23 cellular contexts compared by ENCODE assay signal in the genomic region with DNA sequence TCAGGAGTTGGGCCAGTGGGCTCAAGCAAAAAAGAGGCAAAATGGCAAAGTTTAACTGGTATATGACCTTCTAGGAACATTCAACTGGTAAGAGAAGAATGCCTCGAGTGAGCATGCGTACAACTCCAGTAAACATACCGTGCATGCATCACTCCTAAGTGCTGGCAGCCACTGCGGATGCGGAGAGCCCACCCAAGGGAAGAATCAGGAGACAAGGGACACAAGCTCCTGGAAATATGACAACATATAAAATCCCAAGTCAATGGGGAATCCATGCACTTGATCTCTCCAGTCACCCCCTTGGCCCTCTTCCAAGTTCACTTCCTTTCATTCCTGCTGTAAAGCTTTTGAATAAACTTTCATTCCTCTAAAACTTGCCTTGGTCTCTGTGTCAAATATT.
DNase-seq lines count a peak whose midpoint lies in the region; ATAC-seq, FAIRE-seq and TF ChIP-seq lines count a peak whose summit lies in the region.
"Had no signal": no experiment of that assay in that cellular context is flagged by ENCODE, and none has a peak within 500 bp of the region (broad histone marks: within the 10 kb centered on the region; RNA-seq: fewer than 3 reads in every experiment).

No MANE protein-coding gene starts in this region.

- H3K9me3 Mint-ChIP-seq in stimulated activated naive B cell treated with anti-CD40 and anti-IgM and Interleukin-4, amounts not matched to agents 10 μg/mL and 1 μg/mL and 100 μg/mL, for 72 hours: peaks cover 3 to 11% of the 10 kb centered on the region in 2 donors

- H3K4me1 ChIP-seq in KMS-11 (ENCODE audit: low read depth, poor library complexity, severe bottlenecking) (peaks cover 83% of the 10 kb centered on the region), vagina (no peaks in the 10 kb centered on the region)
- H3K4me1 ChIP-seq: lower lobe of right lung, right lobe of liver had no signal

- TF ChIP-seq CTCF in KMS-11 (conservative IDR thresholded peaks at IDR 0.05; ENCODE audit: low read depth, low read length) (no peak), vagina (IDR thresholded peaks at IDR 0.05) (no peak)

- ATAC-seq in stimulated activated naive B cell treated with anti-CD40 and anti-IgM and Interleukin-4, amounts not matched to agents 10 μg/mL and 1 μg/mL and 100 μg/mL, for 72 hours (replicated peaks): no peak
- no peak for ATAC-seq in GM19452 (IDR thresholded peaks at IDR 0.05; ENCODE audit: unreplicated experiment)
- ATAC-seq: lower lobe of right lung had no signal

- peak overlapping the region; percentile 59; the same call in 1 of the 2 replicates for H3K4me2 ChIP-seq in KMS-11

- H3K27me3 ChIP-seq in KMS-11 (ENCODE audit: insufficient read depth, low read depth) (no peaks in the 10 kb centered on the region), vagina (no peaks in the 10 kb centered on the region)
- H3K27me3 ChIP-seq: right lobe of liver, thyroid gland had no signal

- no peak overlapping the region for H3K9ac ChIP-seq in KMS-11

- no peaks in the 10 kb centered on the region for H3K9me3 ChIP-seq in vagina
- H3K9me3 ChIP-seq: thyroid gland had no signal

- peaks cover 28 to 45% of the 10 kb centered on the region in 2 donors for H3K36me3 Mint-ChIP-seq in stimulated activated naive B cell treated with anti-CD40 and anti-IgM and Interleukin-4, amounts not matched to agents 10 μg/mL and 1 μg/mL and 100 μg/mL, for 72 hours

- peak overlapping the region in 1 of 2 donors; percentile 2 for H3K4me3 Mint-ChIP-seq in stimulated activated naive B cell treated with anti-CD40 and anti-IgM and Interleukin-4, amounts not matched to agents 10 μg/mL and 1 μg/mL and 100 μg/mL, for 72 hours
- H3K4me3 Mint-ChIP-seq: natural killer cell, WTC11 had no signal

- no peaks in the 10 kb centered on the region for H3K79me2 ChIP-seq in KMS-11 (ENCODE audit: insufficient read depth, low read depth)

- H3K27ac ChIP-seq in KMS-11 (peak overlapping the region; percentile 79), vagina (no peak overlapping the region)
- H3K27ac ChIP-seq: coronary artery, lower lobe of right lung, right lobe of liver, thyroid gland had no signal

- intact Hi-C loops in vagina (cut with DNase I): no loop called here

- H4K20me1 ChIP-seq in KMS-11 (ENCODE audit: insufficient read depth): no peaks in the 10 kb centered on the region

- no peaks in the 10 kb centered on the region for H3K27me3 Mint-ChIP-seq in stimulated activated naive B cell treated with anti-CD40 and anti-IgM and Interleukin-4, amounts not matched to agents 10 μg/mL and 1 μg/mL and 100 μg/mL, for 72 hours
- H3K27me3 Mint-ChIP-seq: progenitor cell of endocrine pancreas had no signal

- peak overlapping the region; percentile 88 for H3K27ac Mint-ChIP-seq in stimulated activated naive B cell treated with anti-CD40 and anti-IgM and Interleukin-4, amounts not matched to agents 10 μg/mL and 1 μg/mL and 100 μg/mL, for 72 hours
- H3K27ac Mint-ChIP-seq: natural killer cell, progenitor cell of endocrine pancreas, WTC11 had no signal

- POLR2A ChIA-PET in HEK293T (lab: Yijun Ruan, JAX): no interaction called here

- H3K4me1 Mint-ChIP-seq in stimulated activated naive B cell treated with anti-CD40 and anti-IgM and Interleukin-4, amounts not matched to agents 10 μg/mL and 1 μg/mL and 100 μg/mL, for 72 hours: peaks cover 42 to 53% of the 10 kb centered on the region in 2 donors
- H3K4me1 Mint-ChIP-seq: natural killer cell had no signal

- peak; percentile 79 for FAIRE-seq in GM12892 (lab: Jason Lieb, UNC)

- no peak overlapping the region for H2AFZ ChIP-seq in KMS-11 (ENCODE audit: low read depth)

- H3K36me3 ChIP-seq in KMS-11 (ENCODE audit: insufficient read depth) (no peaks in the 10 kb centered on the region), vagina (no peaks in the 10 kb centered on the region)
- H3K36me3 ChIP-seq: lower lobe of right lung, right lobe of liver, thyroid gland had no signal

- TF ChIP-seq POLR2A in GM12892 (IDR thresholded peaks at IDR 0.05; ENCODE audit: low read depth, low read length) (no peak), vagina (IDR thresholded peaks at IDR 0.05) (no peak)

- no peak overlapping the region for H3K4me3 ChIP-seq in KMS-11 (IDR thresholded peaks at IDR 0.05; ENCODE audit: insufficient read depth, low read depth, low read length)
- H3K4me3 ChIP-seq in vagina: no peak overlapping the region
- H3K4me3 ChIP-seq: coronary artery, lower lobe of right lung, right lobe of liver, thyroid gland had no signal

- CTCF ChIA-PET in HEK293T (lab: Yijun Ruan, JAX): interaction anchor here (0.6 kb wide), 1 partner anchor 286 kb away, joined by 3 read pairs; no protein-coding TSS in a partner anchor

- DNase-seq in GM12892 (ENCODE audit: insufficient read length) (no peak), dermis blood vessel endothelial cell (peak; percentile 57), vagina (ENCODE audit: extremely low spot score in 2 of 2) (no peak), HEK293T (ENCODE audit: extremely low spot score) (no peak)
- DNase-seq in stimulated activated naive B cell treated with anti-CD40 and anti-IgM and Interleukin-4, amounts not matched to agents 10 μg/mL and 1 μg/mL and 100 μg/mL, for 72 hours: no peak
- DNase-seq: activated CD4-positive, alpha-beta T cell treated with anti-CD3 and anti-CD28 coated beads, Interleukin-2, amount 50 U/mL, for 1 hour; activated T-cell treated with anti-CD3 and anti-CD28 coated beads, Interleukin-2, amount 50 U/mL, for 1 hour; COR-L47; effector memory CD4-positive, alpha-beta T cell; erythroblast; GDM1; lower lobe of right lung; natural killer cell; NCI-H1048; NCI-H510A; right lobe of liver; stimulated activated CD4-positive, alpha-beta T cell treated with anti-CD3 and anti-CD28 coated beads, Interleukin-2, amount 100 ng/mL, for 48 hours; thyroid gland had no signal

TF ChIP-seq in HEK293T, 16 proteins besides CTCF, POLR2A, EP300 and RAD21:
- TF ChIP-seq SUZ12 (IDR thresholded peaks at IDR 0.05): no peak
